ENCODE assay signal across 12 cellular contexts in genomic region chr6:26534681-26535465, GRCh38. TPM values are rescaled to one million over a fixed set of nuclear protein-coding genes. Genes with fewer than 3 reads are reported as not detected.
A peak's percentile ranks its signal among the peaks of the same experiment; 100 is the strongest.
DNase-seq lines count a peak whose midpoint lies in the region; ATAC-seq and TF ChIP-seq lines count a peak whose summit lies in the region.
"Had no signal": no experiment of that assay in that cellular context is flagged by ENCODE, and none has a peak within 500 bp of the region (broad histone marks: within the 10 kb centered on the region; RNA-seq: fewer than 3 reads in every experiment).

No MANE protein-coding gene starts in this region.

- H3K27me3 ChIP-seq in neuronal stem cell (ENCODE audit: control insufficient read depth in 3 of 3, insufficient read depth in 3 of 3, low read depth in 1 of 3, low read length in 3 of 3): no peaks in the 10 kb centered on the region

- H3K23ac ChIP-seq in neuronal stem cell (ENCODE audit: low read depth, low read length, poor library complexity): no peak overlapping the region

- DNase-seq in NCI-H510A (lab: John Stamatoyannopoulos, UW): peak; percentile 3
- DNase-seq in NCI-H510A treated with DMSO at 0.1 percent for 48 hours (lab: John Stamatoyannopoulos, UW): no peak
- DNase-seq in NCI-H146 treated with DMSO at 0.1 percent for 48 hours (lab: John Stamatoyannopoulos, UW; ENCODE audit: unreplicated experiment): peak; percentile 7
- DNase-seq in WTC11 (ENCODE audit: low spot score): no peak
- no peak for DNase-seq in neuronal stem cell (ENCODE audit: low spot score)
- no peak for DNase-seq in NCI-H128 (lab: John Stamatoyannopoulos, UW; ENCODE audit: unreplicated experiment)
- DNase-seq: mesendoderm had no signal

- H3K4me3 Mint-ChIP-seq in WTC11: 0 out of 2 replicates have a peak overlapping the region, but pooled peaks have one; percentile 21

- H3K4me3 ChIP-seq in neuronal stem cell (ENCODE audit: low read length in 2 of 2): no peak overlapping the region

- H2AFZ ChIP-seq in neuronal stem cell (ENCODE audit: low read length): peak overlapping the region; percentile 31

- WGBS in neuronal stem cell (ENCODE audit: extremely low coverage in 2 of 2, insufficient read length in 2 of 2, insufficient replicate concordance in 1 of 2), 2 donors: no CpG with 5 or more reads among the region's 6 CpGs

- POLR2A ChIA-PET in WTC11 (lab: Charles Lee): no interaction called here

- H3K27ac Mint-ChIP-seq in WTC11: peak overlapping the region; percentile 92

- H2BK5ac ChIP-seq in neuronal stem cell (ENCODE audit: low read length): no peak overlapping the region

- H3K9me3 ChIP-seq in neuronal stem cell (replicated peaks in 1 of 2; ENCODE audit: control insufficient read depth in 2 of 2, insufficient read depth in 1 of 2, low read depth in 1 of 2, low read length in 2 of 2): no peaks in the 10 kb centered on the region

- H3K36me3 Mint-ChIP-seq in WTC11: no peaks in the 10 kb centered on the region

- H3K14ac ChIP-seq in neuronal stem cell (ENCODE audit: low read length): no peak overlapping the region

- no peaks in the 10 kb centered on the region for H3K27me3 Mint-ChIP-seq in WTC11 (ENCODE audit: low read depth)

- no peak overlapping the region for H3K18ac ChIP-seq in neuronal stem cell (ENCODE audit: low read length)

- no peak overlapping the region for H4K91ac ChIP-seq in neuronal stem cell (ENCODE audit: low read depth, low read length, poor library complexity)

- H3K79me1 ChIP-seq in neuronal stem cell (ENCODE audit: low read depth, low read length): no peaks in the 10 kb centered on the region

- H2BK15ac ChIP-seq in neuronal stem cell (ENCODE audit: low read length): no peak overlapping the region

- H3K4ac ChIP-seq in neuronal stem cell (ENCODE audit: low read length): no peak overlapping the region

- peaks cover 36% of the 10 kb centered on the region for H3K4me1 Mint-ChIP-seq in WTC11

- H3K4me2 ChIP-seq in neuronal stem cell (ENCODE audit: insufficient read depth, low read length, poor library complexity, severe bottlenecking): no peak overlapping the region

- no peak overlapping the region for H4K8ac ChIP-seq in neuronal stem cell (ENCODE audit: low read depth, low read length)

- no peak overlapping the region for H3K9ac ChIP-seq in neuronal stem cell (ENCODE audit: low read depth, low read length, poor library complexity)

- ATAC-seq in WTC11 (no peak), HG03439 (IDR thresholded peaks at IDR 0.05; ENCODE audit: unreplicated experiment) (no peak), GM19324 (IDR thresholded peaks at IDR 0.05; ENCODE audit: low FRiP score, unreplicated experiment) (no peak)
- ATAC-seq: activated naive CD4-positive, alpha-beta T cell treated with anti-CD3 and anti-CD28 coated beads, Interleukin-2, amount 50 U/mL, for 72 hours; Right ventricle myocardium inferior had no signal

- TF ChIP-seq CTCF in WTC11 (IDR thresholded peaks at IDR 0.05): no peak

- no peak overlapping the region for H2BK12ac ChIP-seq in neuronal stem cell (ENCODE audit: low read length)

- CTCF ChIA-PET in WTC11 (lab: Charles Lee): interaction anchor here (0.6 to 3.8 kb wide), 2 partner anchors 20 to 194 kb away, joined by 3 to 19 read pairs; no protein-coding TSS in a partner anchor

- H3K27ac ChIP-seq in neuronal stem cell (replicated peaks; ENCODE audit: low read length): peak overlapping the region; percentile 34

- H2AK5ac ChIP-seq in neuronal stem cell (ENCODE audit: low read depth, low read length): no peak overlapping the region

- H2BK120ac ChIP-seq in neuronal stem cell (ENCODE audit: low read depth, low read length): no peak overlapping the region

- H3K4me1 ChIP-seq in neuronal stem cell (ENCODE audit: control insufficient read depth in 2 of 2, insufficient read depth in 1 of 2, low read depth in 1 of 2, low read length in 2 of 2): peaks cover 0 to 4% of the 10 kb centered on the region in 2 donors

- H3K9me3 Mint-ChIP-seq in WTC11: no peaks in the 10 kb centered on the region
- H3K9me3 Mint-ChIP-seq: activated naive CD4-positive, alpha-beta T cell treated with anti-CD3 and anti-CD28 coated beads, Interleukin-2, amount 50 U/mL, for 72 hours had no signal

- H3K36me3 ChIP-seq in neuronal stem cell (replicated peaks in 1 of 2; ENCODE audit: control insufficient read depth in 2 of 2, insufficient read depth in 2 of 2, low read length in 2 of 2): peaks cover under 1 to 4% of the 10 kb centered on the region in 2 donors

TF ChIP-seq in WTC11, 78 proteins besides CTCF, POLR2A, EP300 and RAD21:
- TF ChIP-seq ZNF232 (CRISPR knock-in tag; IDR thresholded peaks at IDR 0.05) (no peak), GRHL2 (CRISPR knock-in tag; IDR thresholded peaks at IDR 0.05; ENCODE audit: insufficient replicate concordance, severe bottlenecking) (no peak), CBFB (CRISPR knock-in tag; IDR thresholded peaks at IDR 0.05; ENCODE audit: low read depth) (no peak), FOXJ3 (CRISPR knock-in tag; IDR thresholded peaks at IDR 0.05; ENCODE audit: borderline replicate concordance) (no peak), CREM (CRISPR knock-in tag; IDR thresholded peaks at IDR 0.05) (no peak), SOX15 (CRISPR knock-in tag; IDR thresholded peaks at IDR 0.05) (no peak), ZNF138 (CRISPR knock-in tag; conservative IDR thresholded peaks at IDR 0.05) (no peak), ESRRA (CRISPR knock-in tag; IDR thresholded peaks at IDR 0.05; ENCODE audit: borderline replicate concordance) (no peak), ZNF425 (CRISPR knock-in tag; conservative IDR thresholded peaks at IDR 0.05) (no peak), AR (CRISPR knock-in tag; IDR thresholded peaks at IDR 0.05) (no peak)
- TF ChIP-seq, protein P1, sequence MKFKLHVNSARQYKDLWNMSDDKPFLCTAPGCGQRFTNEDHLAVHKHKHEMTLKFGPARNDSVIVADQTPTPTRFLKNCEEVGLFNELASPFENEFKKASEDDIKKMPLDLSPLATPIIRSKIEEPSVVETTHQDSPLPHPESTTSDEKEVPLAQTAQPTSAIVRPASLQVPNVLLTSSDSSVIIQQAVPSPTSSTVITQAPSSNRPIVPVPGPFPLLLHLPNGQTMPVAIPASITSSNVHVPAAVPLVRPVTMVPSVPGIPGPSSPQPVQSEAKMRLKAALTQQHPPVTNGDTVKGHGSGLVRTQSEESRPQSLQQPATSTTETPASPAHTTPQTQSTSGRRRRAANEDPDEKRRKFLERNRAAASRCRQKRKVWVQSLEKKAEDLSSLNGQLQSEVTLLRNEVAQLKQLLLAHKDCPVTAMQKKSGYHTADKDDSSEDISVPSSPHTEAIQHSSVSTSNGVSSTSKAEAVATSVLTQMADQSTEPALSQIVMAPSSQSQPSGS (CRISPR knock-in tag; IDR thresholded peaks at IDR 0.05; ENCODE audit: borderline replicate concordance, low read depth): no peak

RNA-seq across cellular contexts. Expression of gene HMGN4, which starts 3.3 kb away (rescaled TPM):
- total RNA-seq in WTC11 (2021): 57.1 to 67.4 TPM (median 57.6 TPM) in 3 replicates
- polyA plus RNA-seq in neuronal stem cell (2013, experiment 1 of 2): 47.8 TPM
- polyA plus RNA-seq in neuronal stem cell (2013, experiment 2 of 2): 44.3 TPM

RNA-seq across cellular contexts. Expression of gene BTN1A1, which starts 34.8 kb away (rescaled TPM):
- total RNA-seq in WTC11 (2021): 0.14 to 0.15 TPM in 2 of 3 replicates, not detected in the other
- polyA plus RNA-seq in neuronal stem cell (2013, experiment 1 of 2): 0.04 TPM
- 0.04 TPM for polyA plus RNA-seq in neuronal stem cell (2013, experiment 2 of 2)
- total RNA-seq: Right ventricle myocardium inferior, skeletal muscle tissue had no signal

Comparison
In these comparisons a context has a peak if more than half of its experiments do, and no peak if none do; other contexts are left out.
1. DNase-seq: peak in NCI-H510A (single experiment) and NCI-H146 treated with DMSO at 0.1 percent for 48 hours (single experiment); none in NCI-H510A treated with DMSO at 0.1 percent for 48 hours (single experiment), WTC11 (single experiment), neuronal stem cell (single experiment) and NCI-H128 (single experiment).